ENCODE assay signal across 24 cellular contexts in the genomic region with DNA sequence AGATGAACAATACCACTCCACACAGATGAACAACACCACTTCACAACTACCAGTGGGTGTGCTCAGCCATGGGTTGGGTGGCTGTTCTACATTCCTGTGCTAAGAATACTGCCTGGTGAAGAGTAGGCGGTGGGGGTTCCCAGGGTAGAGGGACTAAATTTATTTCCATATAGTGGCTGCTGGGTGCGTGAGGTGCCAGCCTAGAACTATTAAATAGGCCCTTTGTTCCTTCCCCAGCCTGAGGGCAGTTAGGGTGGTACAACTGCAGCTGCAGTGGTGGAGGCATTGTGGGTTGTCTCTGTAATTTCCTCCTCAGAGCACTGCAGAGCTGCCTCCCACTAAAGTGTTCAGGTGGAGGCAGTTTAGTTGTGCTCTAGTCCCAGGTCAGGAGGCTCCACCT.
A peak's percentile ranks its signal among the peaks of the same experiment; 100 is the strongest.
DNase-seq lines count a peak whose midpoint lies in the region; ATAC-seq and TF ChIP-seq lines count a peak whose summit lies in the region.
"Had no signal": no experiment of that assay in that cellular context is flagged by ENCODE, and none has a peak within 500 bp of the region (broad histone marks: within the 10 kb centered on the region; RNA-seq: fewer than 3 reads in every experiment).

No MANE protein-coding gene starts in this region.

- DNase-seq in COLO829 (ENCODE audit: low spot score): peak; percentile 45
- DNase-seq in RPMI7951 (ENCODE audit: low read depth): peak; percentile 49
- DNase-seq in foreskin keratinocyte: peak; percentile 6 to 44
- DNase-seq in stimulated activated effector memory CD8-positive, alpha-beta T cell treated with anti-CD3 and anti-CD28 coated beads, Interleukin-12 subunit alpha, Interleukin-12 subunit beta, amount 100 ng/mL, for 72 hours (ENCODE audit: low spot score in 2 of 2): no peak
- no peak for DNase-seq in D341Med (ENCODE audit: low spot score)
- DNase-seq: 8988T; Calu3; CD4-positive, alpha-beta memory T cell; DMS 273 treated with DMSO at 0.1 percent for 48 hours; DMS53; DND-41; EL; GOT3; H7; HFFc6 had no signal

- ATAC-seq in foreskin keratinocyte (peak; percentile 41), GM19328 (IDR thresholded peaks at IDR 0.05; ENCODE audit: unreplicated experiment) (no peak), GM18873 (IDR thresholded peaks at IDR 0.05; ENCODE audit: low FRiP score, unreplicated experiment) (no peak)
- peak; percentile 8 for ATAC-seq in stimulated activated effector memory CD8-positive, alpha-beta T cell treated with anti-CD3 and anti-CD28 coated beads, Interleukin-12 subunit alpha, Interleukin-12 subunit beta, amount 100 ng/mL, for 72 hours
- ATAC-seq: GM12878, HCT116, HepG2 had no signal

- H3K4me3 Mint-ChIP-seq in stimulated activated effector memory CD8-positive, alpha-beta T cell treated with anti-CD3 and anti-CD28 coated beads, Interleukin-12 subunit alpha, Interleukin-12 subunit beta, amount 100 ng/mL, for 72 hours: no peak overlapping the region
- H3K4me3 Mint-ChIP-seq: CD14-positive monocyte; CD4-positive, alpha-beta memory T cell; HFFc6; IgD-negative memory B cell had no signal

- TF ChIP-seq CTCF in foreskin keratinocyte (conservative IDR thresholded peaks at IDR 0.05): no peak

- no peaks in the 10 kb centered on the region for H3K4me1 ChIP-seq in foreskin keratinocyte
- H3K4me1 ChIP-seq: BLaER1 had no signal

- H3K27me3 ChIP-seq in foreskin keratinocyte: no peaks in the 10 kb centered on the region
- H3K27me3 ChIP-seq: BLaER1 had no signal

- no peak overlapping the region for H3K27ac Mint-ChIP-seq in stimulated activated effector memory CD8-positive, alpha-beta T cell treated with anti-CD3 and anti-CD28 coated beads, Interleukin-12 subunit alpha, Interleukin-12 subunit beta, amount 100 ng/mL, for 72 hours
- H3K27ac Mint-ChIP-seq: CD14-positive monocyte; CD4-positive, alpha-beta memory T cell; HFFc6; IgD-negative memory B cell had no signal

- peaks cover 21% of the 10 kb centered on the region for H3K9me3 Mint-ChIP-seq in stimulated activated effector memory CD8-positive, alpha-beta T cell treated with anti-CD3 and anti-CD28 coated beads, Interleukin-12 subunit alpha, Interleukin-12 subunit beta, amount 100 ng/mL, for 72 hours

- H3K36me3 Mint-ChIP-seq in stimulated activated effector memory CD8-positive, alpha-beta T cell treated with anti-CD3 and anti-CD28 coated beads, Interleukin-12 subunit alpha, Interleukin-12 subunit beta, amount 100 ng/mL, for 72 hours: no peaks in the 10 kb centered on the region
- H3K36me3 Mint-ChIP-seq: CD14-positive monocyte; CD4-positive, alpha-beta memory T cell; IgD-negative memory B cell had no signal

- H3K4me1 Mint-ChIP-seq in stimulated activated effector memory CD8-positive, alpha-beta T cell treated with anti-CD3 and anti-CD28 coated beads, Interleukin-12 subunit alpha, Interleukin-12 subunit beta, amount 100 ng/mL, for 72 hours: no peaks in the 10 kb centered on the region
- H3K4me1 Mint-ChIP-seq: CD14-positive monocyte; CD4-positive, alpha-beta memory T cell; IgD-negative memory B cell had no signal

- peak overlapping the region; percentile 14 for H3K27ac ChIP-seq in foreskin keratinocyte
- H3K27ac ChIP-seq: BLaER1, HL-60 had no signal

Comparison
In these comparisons a context has a peak if more than half of its experiments do, and no peak if none do; other contexts are left out.
1. DNase-seq: peak in COLO829 (single experiment), RPMI7951 (single experiment) and foreskin keratinocyte (2 of 2); none in stimulated activated effector memory CD8-positive, alpha-beta T cell treated with anti-CD3 and anti-CD28 coated beads, Interleukin-12 subunit alpha, Interleukin-12 subunit beta, amount 100 ng/mL, for 72 hours (0 of 2) and D341Med (single experiment).
2. ATAC-seq: peak in foreskin keratinocyte (single experiment) and stimulated activated effector memory CD8-positive, alpha-beta T cell treated with anti-CD3 and anti-CD28 coated beads, Interleukin-12 subunit alpha, Interleukin-12 subunit beta, amount 100 ng/mL, for 72 hours (single experiment); none in GM19328 (single experiment) and GM18873 (single experiment).